23 cellular contexts compared by ENCODE assay signal in the genomic region with DNA sequence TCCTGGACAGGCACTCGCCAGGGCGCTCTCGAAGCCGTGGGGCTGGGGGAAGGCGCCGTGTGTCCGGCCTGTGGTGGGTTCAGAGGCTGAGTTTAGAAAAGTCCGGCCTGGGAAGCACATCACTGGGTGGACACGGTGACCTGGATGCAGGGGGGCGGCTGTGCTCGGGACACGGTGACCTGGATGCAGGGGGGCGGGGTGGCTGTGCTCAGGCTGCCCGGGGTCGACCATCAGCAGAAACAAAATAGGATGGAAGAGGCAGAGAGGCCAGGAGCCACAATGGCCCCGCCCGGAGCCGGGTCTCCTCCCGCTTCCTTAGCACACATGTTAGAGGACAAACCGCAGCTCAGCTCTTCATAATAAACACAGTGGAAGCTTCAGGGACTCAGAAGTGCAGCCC.
"Had no signal": no experiment of that assay in that cellular context is flagged by ENCODE, and none has a peak within 500 bp of the region (broad histone marks: within the 10 kb centered on the region; RNA-seq: fewer than 3 reads in every experiment).

No MANE protein-coding gene starts in this region.

- ATAC-seq: natural killer cell; sciatic nerve; stimulated activated effector memory CD8-positive, alpha-beta T cell treated with anti-CD3 and anti-CD28 coated beads, Interleukin-12 subunit alpha, Interleukin-12 subunit beta, amount 100 ng/mL, for 72 hours; stimulated activated naive CD8-positive, alpha-beta T cell treated with anti-CD3 and anti-CD28 coated beads, Interleukin-15, amount 100 ng/mL, for 72 hours had no signal

- H3K9me3 ChIP-seq: left ventricle myocardium inferior, neutrophil, ovary, right atrium auricular region, tibial nerve, uterus had no signal

- H3K27ac ChIP-seq: left ventricle myocardium inferior, neural progenitor cell, neutrophil, ovary, right atrium auricular region, skin epidermis, tibial nerve, uterus had no signal

- H3K36me3 ChIP-seq: left ventricle myocardium inferior, neural progenitor cell, neutrophil, ovary, right atrium auricular region, tibial nerve, uterus had no signal

- H3K4me3 ChIP-seq: left ventricle myocardium inferior, lung, neural progenitor cell, ovary, right atrium auricular region, skin epidermis, tibial nerve, uterus had no signal

- H3K9ac ChIP-seq: neural progenitor cell had no signal

- H3K4me1 ChIP-seq: left ventricle myocardium inferior, neural progenitor cell, right atrium auricular region, tibial nerve, uterus had no signal

- DNase-seq: hippocampal formation; left ventricle myocardium inferior; mesendoderm; naive B cell; natural killer cell; nephron progenitor cell; occipital lobe; stimulated activated CD4-positive, alpha-beta T cell treated with anti-CD3 and anti-CD28 coated beads, Interleukin-12 subunit alpha, Interleukin-12 subunit beta, amount 100 ng/mL, for 4 hours; stimulated activated CD4-positive, alpha-beta T cell treated with anti-CD3 and anti-CD28 coated beads, Interleukin-15, amount 100 ng/mL, for 24 hours; stimulated activated CD4-positive, alpha-beta T cell treated with anti-CD3 and anti-CD28 coated beads, Interleukin-2, amount 100 ng/mL, for 24 hours; stimulated activated CD4-positive, alpha-beta T cell treated with anti-CD3 and anti-CD28 coated beads, Interleukin-4, amount 100 ng/mL, for 24 hours; stimulated activated naive CD4-positive, alpha-beta T cell; stimulated activated naive CD8-positive, alpha-beta T cell treated with anti-CD3 and anti-CD28 coated beads, Interleukin-15, amount 100 ng/mL, for 72 hours; uterus had no signal

- H3K27me3 ChIP-seq: neural progenitor cell, neutrophil, ovary, right atrium auricular region, uterus had no signal

- H3K4me2 ChIP-seq: neural progenitor cell had no signal
